9 cellular contexts compared by ENCODE assay signal in the genomic region with DNA sequence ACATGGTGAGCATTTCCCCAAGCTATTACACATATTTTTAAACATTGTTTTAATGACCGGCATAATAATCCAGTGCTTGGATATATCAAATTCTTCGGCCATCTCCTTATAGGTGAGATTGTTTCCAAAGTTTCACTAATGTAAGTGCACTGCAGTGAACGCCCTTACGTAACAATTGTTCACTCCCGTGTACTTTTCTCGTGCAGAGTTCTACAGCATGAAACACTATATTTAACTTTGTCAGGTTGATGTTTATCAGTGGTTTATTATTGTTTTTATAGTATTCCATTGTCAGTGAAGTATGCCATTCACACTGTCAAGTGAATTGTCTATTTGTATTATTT. TPM values are rescaled to one million over a fixed set of nuclear protein-coding genes. Genes with fewer than 3 reads are reported as not detected.
DNase-seq lines count a peak whose midpoint lies in the region; ATAC-seq, FAIRE-seq and TF ChIP-seq lines count a peak whose summit lies in the region.
"Had no signal": no experiment of that assay in that cellular context is flagged by ENCODE, and none has a peak within 500 bp of the region (broad histone marks: within the 10 kb centered on the region; RNA-seq: fewer than 3 reads in every experiment).

No MANE protein-coding gene starts in this region.

- POLR2A ChIA-PET in activated CD4-positive, alpha-beta memory T cell treated with anti-CD3 and anti-CD28 coated beads for 36 hours (lab: Charles Lee) = interaction anchor here (0.9 to 4.0 kb wide), 3 partner anchors 8 to 63 kb away, joined by 5 to 31 read pairs (median 10); a partner anchor contains a TSS

- intact Hi-C loops in activated CD4-positive, alpha-beta memory T cell treated with anti-CD3 and anti-CD28 coated beads for 36 hours (cut with micrococcal nuclease) = loop anchor here (1.0 to 10.0 kb wide), 4 partner anchors 8 to 1886 kb away; a partner anchor contains a TSS
- intact Hi-C loops in spleen (cut with DNase I; ENCODE audit: low total_unique reads) (no loop called here), posterior vena cava (cut with DNase I) (loop anchor here in 1 of 2 donors (10.0 kb wide), 1 partner anchor 276 kb away; a partner anchor contains a TSS)

- H3K27ac ChIP-seq in HUES48 (ENCODE audit: low read depth, low read length) = no peak overlapping the region
- H3K27ac ChIP-seq in spleen = peak overlapping the region; percentile 89 to 99 (median 96)

- FAIRE-seq in H54 (lab: Jason Lieb, UNC) = no peak
- FAIRE-seq: small intestine had no signal

- no peak overlapping the region for H3K9ac ChIP-seq in HUES48 (ENCODE audit: low read depth, low read length)

- no peaks in the 10 kb centered on the region for H3K9me3 ChIP-seq in HUES48 (ENCODE audit: control insufficient read depth, insufficient read depth, low read length)
- no peaks in the 10 kb centered on the region for H3K9me3 ChIP-seq in spleen

- TF ChIP-seq POLR2A in spleen (IDR thresholded peaks at IDR 0.05) (no peak), H54 (IDR thresholded peaks at IDR 0.05; ENCODE audit: low read depth, low read length) (no peak)

- WGBS in spleen, 5 donors = 31 to 37% (median 34%) methylated on average over 6 of the region's 6 CpGs

- peak overlapping the region; percentile 75 for H3K27ac Mint-ChIP-seq in activated CD4-positive, alpha-beta memory T cell treated with anti-CD3 and anti-CD28 coated beads for 36 hours
- H3K27ac Mint-ChIP-seq in glutamatergic neuron (ENCODE audit: unreplicated experiment) = no peak overlapping the region

- H3K9me3 Mint-ChIP-seq in activated CD4-positive, alpha-beta memory T cell treated with anti-CD3 and anti-CD28 coated beads for 36 hours = no peaks in the 10 kb centered on the region
- peaks cover 10% of the 10 kb centered on the region for H3K9me3 Mint-ChIP-seq in glutamatergic neuron (ENCODE audit: unreplicated experiment)

- peaks cover 6% of the 10 kb centered on the region for H3K36me3 Mint-ChIP-seq in activated CD4-positive, alpha-beta memory T cell treated with anti-CD3 and anti-CD28 coated beads for 36 hours
- no peaks in the 10 kb centered on the region for H3K36me3 Mint-ChIP-seq in glutamatergic neuron (ENCODE audit: unreplicated experiment)

- TF ChIP-seq CTCF in glutamatergic neuron (IDR thresholded peaks at IDR 0.05; ENCODE audit: partially characterized antibody, unreplicated experiment) (no peak), spleen (IDR thresholded peaks at IDR 0.05 in 8 of 11, conservative IDR thresholded peaks at IDR 0.05 in 3 of 11) (no peak)

- peak overlapping the region; percentile 73 for H3K4me3 Mint-ChIP-seq in activated CD4-positive, alpha-beta memory T cell treated with anti-CD3 and anti-CD28 coated beads for 36 hours
- H3K4me3 Mint-ChIP-seq in glutamatergic neuron (ENCODE audit: unreplicated experiment) = peak overlapping the region; percentile 71

- peaks cover 2% of the 10 kb centered on the region for H3K27me3 Mint-ChIP-seq in activated CD4-positive, alpha-beta memory T cell treated with anti-CD3 and anti-CD28 coated beads for 36 hours
- peaks cover 1% of the 10 kb centered on the region for H3K27me3 Mint-ChIP-seq in glutamatergic neuron (ENCODE audit: unreplicated experiment)

- peaks cover 22% of the 10 kb centered on the region for H3K36me3 ChIP-seq in HUES48 (ENCODE audit: control insufficient read depth, insufficient read depth, low read length)
- H3K36me3 ChIP-seq in spleen = peaks cover 0 to 28% (median 20%) of the 10 kb centered on the region in 6 donors

- DNase-seq in activated CD4-positive, alpha-beta memory T cell treated with anti-CD3 and anti-CD28 coated beads for 36 hours = no peak
- DNase-seq in glutamatergic neuron = no peak
- no peak for DNase-seq in spleen
- DNase-seq in GF-D8 (lab: John Stamatoyannopoulos, UW) = no peak
- DNase-seq in H54 (ENCODE audit: insufficient read length, low spot score) = no peak
- no peak for DNase-seq in posterior vena cava (ENCODE audit: low spot score)

- H3K27me3 ChIP-seq in HUES48 (ENCODE audit: control insufficient read depth, insufficient read depth, low read length) (no peaks in the 10 kb centered on the region), spleen (replicated peaks in 1 of 7) (no peaks in the 10 kb centered on the region)

- CTCF ChIA-PET in activated CD4-positive, alpha-beta memory T cell treated with anti-CD3 and anti-CD28 coated beads for 36 hours (lab: Charles Lee) = interaction anchor here (1.2 to 3.2 kb wide), 4 partner anchors 8 to 63 kb away, joined by 4 to 27 read pairs (median 6); a partner anchor contains a TSS

- H3K4me1 ChIP-seq in HUES48 (ENCODE audit: control insufficient read depth, insufficient read depth, low read length) (peaks cover 31% of the 10 kb centered on the region; the same call in 1 of the 2 replicates), spleen (peaks cover 21 to 64% (median 41%) of the 10 kb centered on the region in 6 donors)

- ATAC-seq in GM21367 (IDR thresholded peaks at IDR 0.05; ENCODE audit: unreplicated experiment) = no peak

- H3K4me3 ChIP-seq in HUES48 (ENCODE audit: low read depth, low read length) = peak overlapping the region; percentile 59
- peak overlapping the region in 7 of 8 donors; percentile 54 to 77 (median 59) for H3K4me3 ChIP-seq in spleen

- peaks cover 24% of the 10 kb centered on the region for H3K4me1 Mint-ChIP-seq in activated CD4-positive, alpha-beta memory T cell treated with anti-CD3 and anti-CD28 coated beads for 36 hours (ENCODE audit: low read depth)
- peaks cover 12% of the 10 kb centered on the region for H3K4me1 Mint-ChIP-seq in glutamatergic neuron (ENCODE audit: low read depth, unreplicated experiment)

RNA-seq across cellular contexts. Expression of a gene that starts 3.4 kb away (rescaled TPM):
- 1 to 10 TPM; 6.6 to 7.5 TPM for total RNA-seq in activated CD4-positive, alpha-beta memory T cell treated with anti-CD3 and anti-CD28 coated beads for 36 hours
- total RNA-seq in glutamatergic neuron (ENCODE audit: unreplicated experiment) = 28.3 TPM
- 10 to 100 TPM; 10.5 to 17.0 (median 12.0) TPM for total RNA-seq in spleen
- polyA plus RNA-seq in spleen = 1 to 10 TPM; 3.3 to 5.6 (median 3.8) TPM
- total RNA-seq in posterior vena cava = 10 to 100 TPM; 16.2 to 17.8 TPM

RNA-seq across cellular contexts. Expression of a gene that starts 7.9 kb away (rescaled TPM):
- total RNA-seq in activated CD4-positive, alpha-beta memory T cell treated with anti-CD3 and anti-CD28 coated beads for 36 hours = 10 to 100 TPM; 39.0 to 39.3 TPM
- total RNA-seq in glutamatergic neuron (ENCODE audit: unreplicated experiment) (12.6 TPM), spleen (10 to 100 TPM; 14.6 to 35.8 (median 22.6) TPM), posterior vena cava (10 to 100 TPM; 14.6 to 19.1 TPM)
- polyA plus RNA-seq in spleen = 10 to 100 TPM; 19.7 to 37.4 (median 33.5) TPM
